ENCODE assay signal across 9 cellular contexts in the genomic region with DNA sequence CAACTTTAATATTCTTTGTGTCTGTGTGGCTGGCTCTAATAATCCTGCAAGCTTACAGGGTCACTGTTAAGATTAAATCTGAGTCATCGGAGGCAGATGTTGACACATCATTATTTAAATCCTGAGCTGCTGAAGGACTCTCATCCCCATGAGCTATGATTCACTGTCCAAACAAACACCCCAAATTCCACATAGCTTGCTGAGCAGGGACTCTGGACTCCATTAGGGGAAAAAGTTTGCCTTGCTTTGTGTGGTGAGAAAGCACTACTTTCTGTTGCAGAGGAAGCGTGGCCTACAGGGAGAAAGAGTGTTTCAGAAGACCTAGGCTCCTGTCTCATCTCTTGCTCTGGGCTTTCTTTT.
DNase-seq lines count a peak whose midpoint lies in the region; TF ChIP-seq lines count a peak whose summit lies in the region.
"Had no signal": no experiment of that assay in that cellular context is flagged by ENCODE, and none has a peak within 500 bp of the region (broad histone marks: within the 10 kb centered on the region; RNA-seq: fewer than 3 reads in every experiment).

No MANE protein-coding gene starts in this region.

- CTCF ChIA-PET in RWPE1 (lab: Yijun Ruan, JAX) = interaction anchor here (0.6 to 0.7 kb wide), 3 partner anchors 11 to 431 kb away, joined by 3 read pairs; no protein-coding TSS in a partner anchor

- no peak for TF ChIP-seq CTCF in RWPE1 (conservative IDR thresholded peaks at IDR 0.05; ENCODE audit: low read depth)
- TF ChIP-seq CTCF in fibroblast of pulmonary artery (IDR thresholded peaks at IDR 0.05; ENCODE audit: low read length, missing control alignments) = no peak

- H3K27ac ChIP-seq in RWPE1 = no peak overlapping the region

- DNase-seq in NCI-H345 (lab: John Stamatoyannopoulos, UW) = peak; percentile 43
- no peak for DNase-seq in NCI-H345 treated with DMSO at 0.1 percent for 48 hours (lab: John Stamatoyannopoulos, UW; ENCODE audit: unreplicated experiment)
- DNase-seq in RWPE1 (ENCODE audit: low spot score) = peak; percentile 91
- peak; percentile 93 for DNase-seq in fibroblast of pulmonary artery (ENCODE audit: low read depth)
- DNase-seq in smooth muscle cell of the brain vasculature (ENCODE audit: low read depth, low spot score) = peak; percentile 91
- no peak for DNase-seq in SKM-1 (lab: John Stamatoyannopoulos, UW; ENCODE audit: unreplicated experiment)
- DNase-seq in stimulated activated CD4-positive, alpha-beta T cell treated with anti-CD3 and anti-CD28 coated beads, Interleukin-2, amount 100 ng/mL, for 48 hours = no peak
- DNase-seq in cerebellar nuclear complex (lab: John Stamatoyannopoulos, UW) = no peak
- DNase-seq: C1 segment of cervical spinal cord had no signal

- POLR2A ChIA-PET in RWPE1 (lab: Yijun Ruan, JAX; ENCODE audit: low non-redundant PET) = no interaction called here

- H3K4me3 ChIP-seq in fibroblast of pulmonary artery (replicated peaks; ENCODE audit: low read depth, low read length) = no peak overlapping the region

Comparison
In these comparisons a context has a peak if more than half of its experiments do, and no peak if none do; other contexts are left out.
1. DNase-seq: peak in NCI-H345 (single experiment), RWPE1 (single experiment), fibroblast of pulmonary artery (single experiment) and smooth muscle cell of the brain vasculature (single experiment); none in NCI-H345 treated with DMSO at 0.1 percent for 48 hours (single experiment), SKM-1 (single experiment), stimulated activated CD4-positive, alpha-beta T cell treated with anti-CD3 and anti-CD28 coated beads, Interleukin-2, amount 100 ng/mL, for 48 hours (0 of 2) and cerebellar nuclear complex (0 of 2).